In genomic region chr10:15381420-15381819, GRCh38 we compare ENCODE assay signal across 33 cellular contexts.
"Had no signal": no experiment of that assay in that cellular context is flagged by ENCODE, and none has a peak within 500 bp of the region (broad histone marks: within the 10 kb centered on the region; RNA-seq: fewer than 3 reads in every experiment).

No MANE protein-coding gene starts in this region.

- H3K9me3 ChIP-seq: adrenal gland, ascending aorta, body of pancreas, breast epithelium had no signal

- H3K4me3 ChIP-seq: adrenal gland, ascending aorta, body of pancreas, breast epithelium, cardiac muscle cell had no signal

- ATAC-seq: activated naive CD4-positive, alpha-beta T cell treated with anti-CD3 and anti-CD28 coated beads, Interleukin-2, amount 50 U/mL, for 72 hours; activated naive CD8-positive, alpha-beta T cell treated with anti-CD3 and anti-CD28 coated beads, Interleukin-2, amount 50 U/mL, for 24 hours; activated T-cell treated with anti-CD3 and anti-CD28 coated beads, Interleukin-2, amount 50 U/mL, for 4 hours; activated T-cell treated with anti-CD3 and anti-CD28 coated beads, Interleukin-2, amount 50 U/mL, for 72 hours; activated T-helper 17 cell treated with anti-CD3 and anti-CD28 coated beads, Interleukin-2, amount 50 U/mL, for 72 hours; body of pancreas had no signal

- H3K36me3 ChIP-seq: adrenal gland, ascending aorta, brain microvascular endothelial cell, breast epithelium, cardiac muscle cell had no signal

- FAIRE-seq: astrocyte had no signal

- H3K4me1 ChIP-seq: adrenal gland, ascending aorta, body of pancreas, breast epithelium had no signal

- DNase-seq: activated effector memory CD4-positive, alpha-beta T cell treated with anti-CD3 and anti-CD28 coated beads, Interleukin-2, amount 50 U/mL, for 16 hours; activated effector memory CD4-positive, alpha-beta T cell treated with Interleukin-2 at 50 U/mL for 16 hours; activated gamma-delta T cell; activated gamma-delta T cell treated with Interleukin-2 at 50 U/mL for 16 hours; activated naive CD4-positive, alpha-beta T cell; activated naive CD4-positive, alpha-beta T cell treated with anti-CD3 and anti-CD28 coated beads for 36 hours; activated naive CD4-positive, alpha-beta T cell treated with anti-CD3 and anti-CD28 coated beads, Interleukin-2, amount 10 ng/mL, durations not matched to agents 7 days and 5 days; activated naive CD4-positive, alpha-beta T cell treated with anti-CD3 and anti-CD28 coated beads, Interleukin-2, amount 50 U/mL, for 16 hours; activated naive CD4-positive, alpha-beta T cell treated with Interleukin-2 at 50 U/mL for 16 hours; activated naive CD8-positive, alpha-beta T cell treated with anti-CD3 and anti-CD28 coated beads for 36 hours; activated naive CD8-positive, alpha-beta T cell treated with anti-CD3 and anti-CD28 coated beads, Interleukin-2, amount 10 ng/mL, durations not matched to agents 7 days and 5 days; activated naive CD8-positive, alpha-beta T cell treated with anti-CD3 and anti-CD28 coated beads, Interleukin-2, amount 50 U/mL, for 24 hours; activated T-cell treated with anti-CD3 and anti-CD28 coated beads, Interleukin-2, amount 50 U/mL, for 1 hour; activated T-cell treated with anti-CD3 and anti-CD28 coated beads, Interleukin-2, amount 50 U/mL, for 24 hours; activated T-cell treated with anti-CD3 and anti-CD28 coated beads, Interleukin-2, amount 50 U/mL, for 4 hours; activated T-cell treated with anti-CD3 and anti-CD28 coated beads, Interleukin-2, amount 50 U/mL, for 48 hours; activated T-cell treated with anti-CD3 and anti-CD28 coated beads, Interleukin-2, amount 50 U/mL, for 72 hours; adrenal gland; amniotic stem cell; amygdala; anterior cingulate cortex; aorta; body of pancreas; brain microvascular endothelial cell; caudate nucleus; central memory CD4-positive, alpha-beta T cell; cerebellar nuclear complex had no signal

- H3K27ac ChIP-seq: adrenal gland, ascending aorta, body of pancreas, brain microvascular endothelial cell, breast epithelium, cardiac muscle cell had no signal

- H3K27me3 ChIP-seq: adrenal gland, ascending aorta, body of pancreas, brain microvascular endothelial cell, breast epithelium, cardiac muscle cell had no signal
